Comparison of ENCODE assay signal across 16 cellular contexts in the genomic region with DNA sequence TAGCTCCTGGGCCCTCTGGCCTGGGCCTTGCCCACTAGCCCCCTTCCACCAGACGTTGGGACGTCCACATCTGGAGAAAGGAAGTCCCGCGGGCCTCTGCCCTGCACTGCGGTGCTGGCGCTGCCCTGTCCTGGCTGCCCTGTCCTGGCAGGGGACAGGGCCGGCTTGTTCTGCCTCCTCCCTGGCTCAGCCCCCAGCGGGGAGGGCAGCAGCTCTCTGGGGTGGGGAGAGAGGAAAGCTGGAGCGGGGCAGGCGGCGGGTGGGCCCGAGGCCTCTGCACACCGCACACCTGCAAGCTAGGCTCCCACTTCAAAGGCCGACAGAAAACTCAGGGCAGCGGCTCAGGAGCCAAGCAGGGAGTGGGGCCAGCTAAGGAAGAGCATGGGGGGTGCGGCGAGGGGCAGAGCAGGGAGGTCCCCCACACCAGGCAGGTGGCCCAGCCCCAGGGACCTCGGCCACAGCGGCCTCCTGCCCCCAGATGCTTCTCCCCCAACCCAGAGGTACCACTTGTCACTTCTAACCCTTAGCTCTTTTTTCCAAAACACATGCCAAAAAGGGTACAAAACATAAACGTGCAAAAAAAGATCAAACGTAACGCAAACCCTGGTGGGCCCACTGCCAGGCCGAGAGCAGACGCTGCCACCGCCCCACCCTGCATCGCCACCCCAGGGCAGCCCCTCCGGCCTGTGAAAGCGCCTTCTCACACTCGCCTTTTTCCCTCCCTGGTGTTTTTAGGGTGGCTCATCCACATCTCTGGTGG. TPM values are rescaled to one million over a fixed set of nuclear protein-coding genes. Genes with fewer than 3 reads are reported as not detected.
DNase-seq lines count a peak whose midpoint lies in the region; ATAC-seq and TF ChIP-seq lines count a peak whose summit lies in the region.
"Had no signal": no experiment of that assay in that cellular context is flagged by ENCODE, and none has a peak within 500 bp of the region (broad histone marks: within the 10 kb centered on the region; RNA-seq: fewer than 3 reads in every experiment).

No MANE protein-coding gene starts in this region.

- H3K27me3 Mint-ChIP-seq in chondrocyte (ENCODE audit: low read depth) = peaks cover 40% of the 10 kb centered on the region
- no peaks in the 10 kb centered on the region for H3K27me3 Mint-ChIP-seq in naive thymus-derived CD8-positive, alpha-beta T cell
- H3K27me3 Mint-ChIP-seq in activated T-helper 2 cell treated with anti-CD3 and anti-CD28 coated beads, Interferon-gamma antibody, Interleukin-2, Interleukin-4, amounts not matched to agents 10 μg/mL and 5 μg/mL and 100 μg/mL, durations not matched to agents 14 hours and 24 hours and 36 hours (ENCODE audit: low read depth) = peaks cover 9% of the 10 kb centered on the region

- peaks cover 20% of the 10 kb centered on the region for H3K4me1 Mint-ChIP-seq in chondrocyte (ENCODE audit: low read depth)
- peaks cover 30 to 75% (median 56%) of the 10 kb centered on the region in 4 donors for H3K4me1 Mint-ChIP-seq in naive thymus-derived CD8-positive, alpha-beta T cell
- H3K4me1 Mint-ChIP-seq in activated T-helper 2 cell treated with anti-CD3 and anti-CD28 coated beads, Interferon-gamma antibody, Interleukin-2, Interleukin-4, amounts not matched to agents 10 μg/mL and 5 μg/mL and 100 μg/mL, durations not matched to agents 14 hours and 24 hours and 36 hours (ENCODE audit: low read depth) = peaks cover 7% of the 10 kb centered on the region

- no peaks in the 10 kb centered on the region for H3K27me3 ChIP-seq in upper lobe of left lung
- no peaks in the 10 kb centered on the region for H3K27me3 ChIP-seq in colonic mucosa

- H3K9me3 ChIP-seq in upper lobe of left lung = no peaks in the 10 kb centered on the region
- no peaks in the 10 kb centered on the region for H3K9me3 ChIP-seq in colonic mucosa

- no peak overlapping the region for H3K4me3 ChIP-seq in upper lobe of left lung
- H3K4me3 ChIP-seq in colonic mucosa = no peak overlapping the region

- TF ChIP-seq POLR2A in upper lobe of left lung (IDR thresholded peaks at IDR 0.05) = no peak

- peak; percentile 29 for DNase-seq in Right ventricle myocardium superior
- no peak for DNase-seq in left cardiac atrium
- DNase-seq in chondrocyte (ENCODE audit: low spot score) = peak; percentile 72
- DNase-seq in naive thymus-derived CD8-positive, alpha-beta T cell = peak in 8 of 10 donors; percentile 38 to 74 (median 54)
- peak; percentile 18 to 69 for DNase-seq in upper lobe of left lung
- no peak for DNase-seq in activated T-helper 2 cell treated with anti-CD3 and anti-CD28 coated beads, Interferon-gamma antibody, Interleukin-2, Interleukin-4, amounts not matched to agents 10 μg/mL and 5 μg/mL and 100 μg/mL, durations not matched to agents 14 hours and 24 hours and 36 hours (ENCODE audit: low spot score)
- DNase-seq in colonic mucosa = no peak
- DNase-seq: cortex of kidney, DMS79 treated with DMSO at 0.1 percent for 48 hours, mammary epithelial cell, NCI-H2081 treated with DMSO at 0.1 percent for 48 hours, NCI-H774, occipital lobe, trophoblast cell had no signal

- H3K4me1 ChIP-seq in upper lobe of left lung (peaks cover 20 to 26% (median 23%) of the 10 kb centered on the region in 4 donors), colonic mucosa (peaks cover 7% of the 10 kb centered on the region)

- no peak overlapping the region for H3K9ac ChIP-seq in colonic mucosa (ENCODE audit: low read depth in 2 of 2, low read length in 2 of 2)

- no peak for TF ChIP-seq CTCF in chondrocyte (IDR thresholded peaks at IDR 0.05)
- no peak for TF ChIP-seq CTCF in upper lobe of left lung (IDR thresholded peaks at IDR 0.05)
- TF ChIP-seq CTCF in colonic mucosa (IDR thresholded peaks at IDR 0.05) = no peak

- H3K36me3 ChIP-seq in upper lobe of left lung (no peaks in the 10 kb centered on the region), colonic mucosa (no peaks in the 10 kb centered on the region)

- intact Hi-C loops in Right ventricle myocardium superior (cut with DNase I) (no loop called here), left cardiac atrium (cut with DNase I) (no loop called here), colonic mucosa (cut with DNase I) (no loop called here)
- intact Hi-C loops in activated T-helper 2 cell treated with anti-CD3 and anti-CD28 coated beads, Interferon-gamma antibody, Interleukin-2, Interleukin-4, amounts not matched to agents 10 μg/mL and 5 μg/mL and 100 μg/mL, durations not matched to agents 14 hours and 24 hours and 36 hours (cut with micrococcal nuclease) = no loop called here

- H3K27ac ChIP-seq in upper lobe of left lung = peak overlapping the region in 1 of 4 donors; percentile 13
- H3K27ac ChIP-seq in colonic mucosa = no peak overlapping the region

- POLR2A ChIA-PET in naive thymus-derived CD8-positive, alpha-beta T cell (lab: Charles Lee) = interaction anchor here (0.7 to 1.5 kb wide), 13 partner anchors 9 to 137 kb away, joined by 3 to 12 read pairs (median 4); a partner anchor contains a TSS

- no peaks in the 10 kb centered on the region for H3K36me3 Mint-ChIP-seq in chondrocyte (ENCODE audit: low read depth)
- peaks cover 0 to 12% (median 0%) of the 10 kb centered on the region in 3 donors for H3K36me3 Mint-ChIP-seq in naive thymus-derived CD8-positive, alpha-beta T cell
- H3K36me3 Mint-ChIP-seq in activated T-helper 2 cell treated with anti-CD3 and anti-CD28 coated beads, Interferon-gamma antibody, Interleukin-2, Interleukin-4, amounts not matched to agents 10 μg/mL and 5 μg/mL and 100 μg/mL, durations not matched to agents 14 hours and 24 hours and 36 hours (ENCODE audit: low read depth) = no peaks in the 10 kb centered on the region

- 73 to 76% methylated on average over 18 to 21 of the region's 29 CpGs for WGBS in upper lobe of left lung, 2 donors

- H3K9me3 Mint-ChIP-seq in chondrocyte (ENCODE audit: low read depth) = no peaks in the 10 kb centered on the region
- peaks cover 0 to 10% (median 0%) of the 10 kb centered on the region in 9 donors for H3K9me3 Mint-ChIP-seq in naive thymus-derived CD8-positive, alpha-beta T cell
- H3K9me3 Mint-ChIP-seq in activated T-helper 2 cell treated with anti-CD3 and anti-CD28 coated beads, Interferon-gamma antibody, Interleukin-2, Interleukin-4, amounts not matched to agents 10 μg/mL and 5 μg/mL and 100 μg/mL, durations not matched to agents 14 hours and 24 hours and 36 hours = no peaks in the 10 kb centered on the region

- no peak for ATAC-seq in Right ventricle myocardium superior (ENCODE audit: poor library complexity)
- no peak for ATAC-seq in left cardiac atrium
- ATAC-seq in naive thymus-derived CD8-positive, alpha-beta T cell = peak; percentile 56 to 60
- no peak for ATAC-seq in upper lobe of left lung (ENCODE audit: low FRiP score in 2 of 2)
- ATAC-seq in GM18858 (IDR thresholded peaks at IDR 0.05; ENCODE audit: unreplicated experiment) = no peak

- no peak overlapping the region for H3K4me3 Mint-ChIP-seq in chondrocyte (ENCODE audit: unreplicated experiment)
- H3K4me3 Mint-ChIP-seq in naive thymus-derived CD8-positive, alpha-beta T cell = peak overlapping the region; percentile 19 to 76 (median 64)
- no peak overlapping the region for H3K4me3 Mint-ChIP-seq in activated T-helper 2 cell treated with anti-CD3 and anti-CD28 coated beads, Interferon-gamma antibody, Interleukin-2, Interleukin-4, amounts not matched to agents 10 μg/mL and 5 μg/mL and 100 μg/mL, durations not matched to agents 14 hours and 24 hours and 36 hours (ENCODE audit: low read depth)
- H3K4me3 Mint-ChIP-seq: B cell had no signal

- no peak for TF ChIP-seq EP300 in upper lobe of left lung (IDR thresholded peaks at IDR 0.05)

- H3K27ac Mint-ChIP-seq in chondrocyte (ENCODE audit: unreplicated experiment) = no peak overlapping the region
- peak overlapping the region; percentile 72 to 96 (median 88) for H3K27ac Mint-ChIP-seq in naive thymus-derived CD8-positive, alpha-beta T cell
- no peak overlapping the region for H3K27ac Mint-ChIP-seq in activated T-helper 2 cell treated with anti-CD3 and anti-CD28 coated beads, Interferon-gamma antibody, Interleukin-2, Interleukin-4, amounts not matched to agents 10 μg/mL and 5 μg/mL and 100 μg/mL, durations not matched to agents 14 hours and 24 hours and 36 hours
- H3K27ac Mint-ChIP-seq: B cell had no signal

RNA-seq across cellular contexts. Expression of a gene that starts 13.5 kb away (rescaled TPM):
- total RNA-seq in Right ventricle myocardium superior = 8.0 TPM
- total RNA-seq in left cardiac atrium = 10 to 100 TPM; 12.2 to 31.9 TPM
- 1.6 to 2.9 TPM (median 1.9 TPM) in 3 replicates for total RNA-seq in chondrocyte
- 10 to 100 TPM; 91.8 to 99.9 TPM for total RNA-seq in naive thymus-derived CD8-positive, alpha-beta T cell
- polyA plus RNA-seq in naive thymus-derived CD8-positive, alpha-beta T cell = 1 to 10 TPM in 2 of 3 donors, under 1 TPM in 1; 0.60 to 3.0 (median 1.4) TPM
- total RNA-seq in upper lobe of left lung = 100 to 1,000 TPM in 1 of 6 donors, 10 to 100 TPM in 5; 26.0 to 189 (median 38.9) TPM
- total RNA-seq in activated T-helper 2 cell treated with anti-CD3 and anti-CD28 coated beads, Interferon-gamma antibody, Interleukin-2, Interleukin-4, amounts not matched to agents 10 μg/mL and 5 μg/mL and 100 μg/mL, durations not matched to agents 14 hours and 24 hours and 36 hours = 1.5 and 1.7 TPM in 2 replicates
- total RNA-seq in colonic mucosa = 1 to 10 TPM; 4.6 TPM

Comparison
In these comparisons a context has a peak if more than half of its experiments do, and no peak if none do; other contexts are left out.
1. DNase-seq: peak in Right ventricle myocardium superior (single experiment), chondrocyte (single experiment), naive thymus-derived CD8-positive, alpha-beta T cell (8 of 10) and upper lobe of left lung (2 of 2); none in left cardiac atrium (single experiment), activated T-helper 2 cell treated with anti-CD3 and anti-CD28 coated beads, Interferon-gamma antibody, Interleukin-2, Interleukin-4, amounts not matched to agents 10 μg/mL and 5 μg/mL and 100 μg/mL, durations not matched to agents 14 hours and 24 hours and 36 hours (single experiment) and colonic mucosa (single experiment).
2. ATAC-seq: peak in naive thymus-derived CD8-positive, alpha-beta T cell (2 of 2); none in Right ventricle myocardium superior (single experiment), left cardiac atrium (0 of 2), upper lobe of left lung (0 of 2) and GM18858 (single experiment).
3. H3K27ac Mint-ChIP-seq: peak in naive thymus-derived CD8-positive, alpha-beta T cell (10 of 10); none in chondrocyte (single experiment) and activated T-helper 2 cell treated with anti-CD3 and anti-CD28 coated beads, Interferon-gamma antibody, Interleukin-2, Interleukin-4, amounts not matched to agents 10 μg/mL and 5 μg/mL and 100 μg/mL, durations not matched to agents 14 hours and 24 hours and 36 hours (single experiment).
4. H3K4me3 Mint-ChIP-seq: peak in naive thymus-derived CD8-positive, alpha-beta T cell (10 of 10); none in chondrocyte (single experiment) and activated T-helper 2 cell treated with anti-CD3 and anti-CD28 coated beads, Interferon-gamma antibody, Interleukin-2, Interleukin-4, amounts not matched to agents 10 μg/mL and 5 μg/mL and 100 μg/mL, durations not matched to agents 14 hours and 24 hours and 36 hours (single experiment).